ENCODE assay signal across 8 cellular contexts in genomic region chrX:63560601-63561218, GRCh38.
DNase-seq lines count a peak whose midpoint lies in the region; FAIRE-seq and TF ChIP-seq lines count a peak whose summit lies in the region.

No MANE protein-coding gene starts in this region.

- no peaks in the 10 kb centered on the region for H3F3A ChIP-seq in Loucy (ENCODE audit: low read depth)

- no peaks in the 10 kb centered on the region for H3K79me2 ChIP-seq in Loucy (ENCODE audit: insufficient read depth, low read length)

- DNase-seq in ELR (ENCODE audit: low read depth) (peak; percentile 78), H54 (ENCODE audit: insufficient read length, low spot score) (peak; percentile 33), SHP77 treated with DMSO at 0.1 percent for 48 hours (lab: John Stamatoyannopoulos, UW) (peak; percentile 62), globus pallidus (ENCODE audit: low spot score) (peak; percentile 61), non-pigmented ciliary epithelial cell (ENCODE audit: low read depth) (peak; percentile 19), testis (peak; percentile 79)
- peak in 3 of 4 experiments; percentile 3 to 13 (median 4) for DNase-seq in activated naive CD4-positive, alpha-beta T cell (lab: John Stamatoyannopoulos, UW)

- H3K9me3 ChIP-seq in Loucy (ENCODE audit: insufficient read depth, low read depth, low read length) (no peaks in the 10 kb centered on the region), testis (no peaks in the 10 kb centered on the region)

- H3K9ac ChIP-seq in Loucy (ENCODE audit: low read depth, low read length, poor library complexity, severe bottlenecking), result peak overlapping the region; percentile 66

- peak overlapping the region; percentile 99 for H2AFZ ChIP-seq in Loucy (ENCODE audit: low read length)

- no peaks in the 10 kb centered on the region for H3K4me1 ChIP-seq in Loucy (ENCODE audit: insufficient read depth, low read length, poor library complexity, severe bottlenecking)
- H3K4me1 ChIP-seq in testis, result no peaks in the 10 kb centered on the region

- 1 to 3% methylated on average over 16 to 20 of the region's 20 CpGs for WGBS in testis, 2 donors

- H3K27ac ChIP-seq in testis, result peak overlapping the region in 1 of 2 donors; percentile 67

- TF ChIP-seq POLR2A in H54 (IDR thresholded peaks at IDR 0.05; ENCODE audit: low read depth, low read length) (0 out of 2 replicates have a peak, but pooled peaks have one; percentile 20), testis (IDR thresholded peaks at IDR 0.05) (no peak)

- H4K20me1 ChIP-seq in Loucy (ENCODE audit: insufficient read depth, low read length, poor library complexity, severe bottlenecking), result no peaks in the 10 kb centered on the region

- TF ChIP-seq CTCF in Loucy (conservative IDR thresholded peaks at IDR 0.05; ENCODE audit: low read length), result no peak
- no peak for TF ChIP-seq CTCF in testis (IDR thresholded peaks at IDR 0.05)

- no peaks in the 10 kb centered on the region for H3K36me3 ChIP-seq in Loucy (ENCODE audit: insufficient read depth, low read length)
- H3K36me3 ChIP-seq in testis (ENCODE audit: low read depth, missing control alignments), result no peaks in the 10 kb centered on the region

- H3K4me2 ChIP-seq in Loucy (ENCODE audit: low read depth, low read length, poor library complexity, severe bottlenecking), result peak overlapping the region; percentile 86

- peak overlapping the region; percentile 94 for H3K4me3 ChIP-seq in Loucy (ENCODE audit: low read length, poor library complexity, severe bottlenecking)
- peak overlapping the region; percentile 59 to 69 for H3K4me3 ChIP-seq in testis

- H3K27me3 ChIP-seq in Loucy (ENCODE audit: insufficient read depth, low read length, poor library complexity, severe bottlenecking), result no peaks in the 10 kb centered on the region
- no peaks in the 10 kb centered on the region for H3K27me3 ChIP-seq in testis

- no peaks in the 10 kb centered on the region for H3K9me2 ChIP-seq in Loucy (replicated peaks; ENCODE audit: low read depth, low read length)

- FAIRE-seq in H54 (lab: Jason Lieb, UNC), result peak; percentile 55

- intact Hi-C loops in testis (cut with DNase I; ENCODE audit: low total_unique reads), result no loop called here

Comparison
In these comparisons a context has a peak if more than half of its experiments do, and no peak if none do; other contexts are left out.
1. DNase-seq: peak in every context shown above with its lines; median percentile 79 in testis; 78 in ELR; 62 in SHP77 treated with DMSO at 0.1 percent for 48 hours; 61 in globus pallidus; 33 in H54; 19 in non-pigmented ciliary epithelial cell; 4 in activated naive CD4-positive, alpha-beta T cell.